Comparison of ENCODE assay signal across 9 cellular contexts in the genomic region with DNA sequence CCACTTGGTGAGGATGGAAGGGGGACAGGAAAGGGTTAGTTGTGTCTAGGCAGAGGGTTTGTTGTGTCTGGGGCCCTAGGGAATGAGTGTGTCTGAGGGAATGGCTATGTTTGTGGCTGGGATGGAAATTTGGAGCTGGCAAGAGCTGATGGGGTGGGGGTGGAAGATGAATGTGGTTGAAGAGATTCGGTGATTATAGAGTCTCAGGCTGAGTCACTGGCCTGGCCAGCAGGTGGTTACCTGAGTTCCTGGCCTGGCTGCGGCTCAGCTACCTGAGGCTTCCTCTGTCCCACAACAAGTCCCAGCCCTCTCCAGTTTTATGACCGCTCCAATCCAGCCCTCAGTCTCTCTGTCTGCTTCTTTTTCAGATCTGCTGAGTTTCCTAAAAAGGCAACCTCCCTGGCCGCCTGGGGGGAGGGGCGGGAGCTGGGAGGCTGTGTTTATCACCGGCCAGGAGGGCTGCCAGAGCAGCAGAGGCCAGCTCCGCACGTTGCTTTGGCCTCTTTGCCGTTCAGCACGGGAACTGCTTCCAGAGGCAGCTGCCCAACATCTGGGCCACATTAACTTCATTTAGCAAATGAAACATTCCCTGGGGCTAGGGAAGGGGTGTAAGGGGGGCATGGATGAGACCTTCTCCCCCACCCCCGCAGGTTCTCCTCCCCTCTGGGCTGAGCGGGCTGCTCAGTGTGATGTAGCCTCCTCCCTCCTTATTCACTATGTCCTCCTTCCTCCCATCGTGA. TPM values are rescaled to one million over a fixed set of nuclear protein-coding genes. Genes with fewer than 3 reads are reported as not detected.
A peak's percentile ranks its signal among the peaks of the same experiment; 100 is the strongest.
DNase-seq lines count a peak whose midpoint lies in the region; ATAC-seq and TF ChIP-seq lines count a peak whose summit lies in the region.
"Had no signal": no experiment of that assay in that cellular context is flagged by ENCODE, and none has a peak within 500 bp of the region (broad histone marks: within the 10 kb centered on the region; RNA-seq: fewer than 3 reads in every experiment).

No MANE protein-coding gene starts in this region.

- no peaks in the 10 kb centered on the region for H3K27me3 ChIP-seq in left ventricle myocardium inferior (ENCODE audit: low read depth)
- no peaks in the 10 kb centered on the region for H3K27me3 ChIP-seq in rectal smooth muscle tissue (ENCODE audit: control insufficient read depth, insufficient read depth, low read length)

- TF ChIP-seq CTCF in WTC11 (IDR thresholded peaks at IDR 0.05) (no peak), left ventricle myocardium inferior (IDR thresholded peaks at IDR 0.05; ENCODE audit: borderline replicate concordance) (no peak)

- H3K27ac ChIP-seq in left ventricle myocardium inferior (replicated peaks), result peak overlapping the region; percentile 89
- peak overlapping the region; percentile 98 for H3K27ac ChIP-seq in rectal smooth muscle tissue (ENCODE audit: low read depth, low read length)

- ATAC-seq in WTC11 (peak; percentile 81), GM21619 (IDR thresholded peaks at IDR 0.05; ENCODE audit: unreplicated experiment) (no peak), GM19467 (IDR thresholded peaks at IDR 0.05; ENCODE audit: unreplicated experiment) (no peak)

- H3K27ac Mint-ChIP-seq in WTC11, result peak overlapping the region; percentile 88

- H3K4me1 Mint-ChIP-seq in WTC11, result peaks cover 44% of the 10 kb centered on the region

- peaks cover 65% of the 10 kb centered on the region for H3K4me1 ChIP-seq in left ventricle myocardium inferior
- H3K4me1 ChIP-seq in rectal smooth muscle tissue (ENCODE audit: control insufficient read depth, insufficient read depth, low read length), result peaks cover 60% of the 10 kb centered on the region

- H3K4me3 ChIP-seq in left ventricle myocardium inferior (no peak overlapping the region), rectal smooth muscle tissue (ENCODE audit: low read length) (no peak overlapping the region)

- POLR2A ChIA-PET in WTC11 (lab: Charles Lee), result interaction anchor here (0.6 to 1.4 kb wide), 3 partner anchors 11 to 241 kb away, joined by 3 read pairs; no protein-coding TSS in a partner anchor

- no peaks in the 10 kb centered on the region for H3K36me3 ChIP-seq in left ventricle myocardium inferior
- H3K36me3 ChIP-seq in rectal smooth muscle tissue (ENCODE audit: control insufficient read depth, insufficient read depth, low read length), result no peaks in the 10 kb centered on the region

- no peaks in the 10 kb centered on the region for H3K36me3 Mint-ChIP-seq in WTC11

- no peak overlapping the region for H3K9ac ChIP-seq in rectal smooth muscle tissue (ENCODE audit: low read length)

- no peaks in the 10 kb centered on the region for H3K9me3 ChIP-seq in left ventricle myocardium inferior (replicated peaks)

- DNase-seq in ELF-1 (ENCODE audit: low read depth, low spot score) (peak; percentile 96), WTC11 (ENCODE audit: low spot score) (peak; percentile 75), left ventricle myocardium inferior (peak; percentile 93), NCI-H146 treated with DMSO at 0.1 percent for 48 hours (lab: John Stamatoyannopoulos, UW; ENCODE audit: unreplicated experiment) (no peak), NCI-H2196 (lab: John Stamatoyannopoulos, UW; ENCODE audit: unreplicated experiment) (no peak)

- CTCF ChIA-PET in WTC11 (lab: Charles Lee), result interaction anchor here (1.0 to 2.2 kb wide), 6 partner anchors 9 to 374 kb away, joined by 3 to 14 read pairs (median 5); partner anchors contain the start of genes ITGB3 and KPNB1

- intact Hi-C loops in left ventricle myocardium inferior (cut with micrococcal nuclease), result no loop called here

- H3K4me3 Mint-ChIP-seq in WTC11, result peak overlapping the region; percentile 32

- H3K9me3 Mint-ChIP-seq in WTC11, result no peaks in the 10 kb centered on the region; the same call in 1 of the 2 replicates

- no peaks in the 10 kb centered on the region; the same call in 1 of the 2 replicates for H3K27me3 Mint-ChIP-seq in WTC11 (ENCODE audit: low read depth)

TF ChIP-seq in WTC11, 78 proteins besides CTCF, POLR2A, EP300 and RAD21:
- TF ChIP-seq ZNF281 (CRISPR knock-in tag; IDR thresholded peaks at IDR 0.05) (peak; percentile 89), NR3C1 (CRISPR knock-in tag; conservative IDR thresholded peaks at IDR 0.05; ENCODE audit: low read depth) (no peak), NFE2L1 (CRISPR knock-in tag; IDR thresholded peaks at IDR 0.05) (0 out of 2 replicates have a peak, but pooled peaks have one; percentile 13), JAZF1 (CRISPR knock-in tag; IDR thresholded peaks at IDR 0.05) (no peak), ZNF671 (CRISPR knock-in tag; IDR thresholded peaks at IDR 0.05) (no peak), FOXP1 (CRISPR knock-in tag; IDR thresholded peaks at IDR 0.05; ENCODE audit: borderline replicate concordance) (0 out of 2 replicates have a peak, but pooled peaks have one; percentile 46)

RNA-seq across cellular contexts. Expression of gene ITGB3, which starts 21.8 kb away (rescaled TPM):
- 0.04 to 0.14 TPM (median 0.09 TPM) in 3 replicates for total RNA-seq in WTC11 (2021)
- total RNA-seq in left ventricle myocardium inferior, result 3.3 TPM
- total RNA-seq: NCI-H460 had no signal

RNA-seq across cellular contexts. Expression of gene EFCAB13, which starts 48.3 kb away (rescaled TPM):
- total RNA-seq in WTC11 (2021) (3.5 to 10.1 TPM (median 8.7 TPM) in 3 replicates), left ventricle myocardium inferior (2.6 TPM)

Comparison
In these comparisons a context has a peak if more than half of its experiments do, and no peak if none do; other contexts are left out.
1. DNase-seq: peak in ELF-1 (single experiment), WTC11 (single experiment) and left ventricle myocardium inferior (single experiment); none in NCI-H146 treated with DMSO at 0.1 percent for 48 hours (single experiment) and NCI-H2196 (single experiment).